ENCODE assay signal across 22 cellular contexts in the genomic region with DNA sequence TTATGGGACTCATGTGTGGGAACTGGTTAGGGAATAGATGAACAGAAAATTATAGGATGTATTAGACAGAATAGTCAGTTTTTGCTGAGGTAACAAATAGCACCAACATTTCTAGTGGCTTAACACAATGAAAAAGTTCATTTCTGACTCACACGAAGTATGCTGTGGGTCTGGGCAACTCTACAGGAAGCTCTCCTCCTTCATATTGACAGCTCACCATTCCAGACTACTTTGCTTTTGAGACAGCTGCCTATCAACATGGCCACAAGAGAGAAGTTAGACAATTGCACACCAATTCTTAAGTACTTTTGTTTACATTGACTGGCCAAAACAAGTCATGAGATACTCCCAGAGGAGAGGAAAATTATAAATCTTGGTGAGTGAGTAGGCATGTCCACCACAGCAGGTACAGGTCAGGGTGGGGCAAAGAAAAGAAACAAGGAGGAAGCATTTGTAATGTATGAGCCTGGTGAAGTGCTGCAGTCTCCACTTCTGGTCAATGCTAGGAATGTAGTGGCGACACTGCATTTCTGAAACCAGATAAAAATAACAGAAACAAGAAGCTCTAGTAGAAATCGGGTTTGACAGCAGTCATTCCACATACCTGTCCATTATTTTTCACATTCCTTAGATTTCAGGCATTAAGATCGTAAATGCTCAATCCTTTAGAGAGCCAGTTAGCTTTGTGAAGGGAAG.
"Had no signal": no experiment of that assay in that cellular context is flagged by ENCODE, and none has a peak within 500 bp of the region (broad histone marks: within the 10 kb centered on the region; RNA-seq: fewer than 3 reads in every experiment).

No MANE protein-coding gene starts in this region.

- H3K9me3 Mint-ChIP-seq: nephron progenitor cell; T-helper 2 cell treated with Interferon-gamma antibody and Interleukin-4, amounts not matched to agents 5 μg/mL and 100 μg/mL, for 36 hours had no signal

- H3K27ac Mint-ChIP-seq: activated CD8-positive, alpha-beta T cell treated with anti-CD3 and anti-CD28 coated beads, Interleukin-2, amount 10 ng/mL, durations not matched to agents 7 days and 5 days; activated naive CD8-positive, alpha-beta T cell; nephron progenitor cell; T-helper 2 cell treated with Interferon-gamma antibody and Interleukin-4, amounts not matched to agents 5 μg/mL and 100 μg/mL, for 36 hours; WTC11 had no signal

- H3K4me3 ChIP-seq: tibial artery, vagina had no signal

- H3K36me3 ChIP-seq: tibial artery, vagina had no signal

- H3K4me1 ChIP-seq: tibial artery, vagina had no signal

- H3K9me3 ChIP-seq: tibial artery, vagina had no signal

- H3K36me3 Mint-ChIP-seq: activated naive CD8-positive, alpha-beta T cell; WTC11 had no signal

- H3K27ac ChIP-seq: tibial artery, vagina had no signal

- H3K4me3 Mint-ChIP-seq: activated CD8-positive, alpha-beta T cell treated with anti-CD3 and anti-CD28 coated beads, Interleukin-2, amount 10 ng/mL, durations not matched to agents 7 days and 5 days; activated naive CD8-positive, alpha-beta T cell; nephron progenitor cell; T-helper 2 cell treated with Interferon-gamma antibody and Interleukin-4, amounts not matched to agents 5 μg/mL and 100 μg/mL, for 36 hours; WTC11 had no signal

- DNase-seq: activated CD4-positive, alpha-beta T cell treated with anti-CD3 and anti-CD28 coated beads for 4 hours; activated CD8-positive, alpha-beta T cell treated with anti-CD3 and anti-CD28 coated beads, Interleukin-2, amount 10 ng/mL, durations not matched to agents 7 days and 5 days; activated gamma-delta T cell; activated T-cell treated with anti-CD3 and anti-CD28 coated beads, Interleukin-2, amount 50 U/mL, for 48 hours; dermis blood vessel endothelial cell; effector memory CD4-positive, alpha-beta T cell; foreskin fibroblast; hippocampal formation; midbrain; nephron progenitor cell; nucleus accumbens; posterior cingulate gyrus; retina; stimulated activated CD4-positive, alpha-beta T cell treated with anti-CD3 and anti-CD28 coated beads, Interleukin-12 subunit alpha, Interleukin-12 subunit beta, amount 100 ng/mL, for 4 hours; stimulated activated CD4-positive, alpha-beta T cell treated with anti-CD3 and anti-CD28 coated beads, Interleukin-1b, Interleukin-23, amount 100 ng/mL, for 48 hours; stimulated activated CD8-positive, alpha-beta memory T cell treated with anti-CD3 and anti-CD28 coated beads, Interleukin-4, amount 100 ng/mL, for 48 hours; stimulated activated naive CD4-positive, alpha-beta T cell treated with Interleukin-2 at 50 U/mL for 16 hours; tibial artery had no signal

- H3K27me3 ChIP-seq: tibial artery, vagina had no signal

- ATAC-seq: activated CD8-positive, alpha-beta T cell treated with anti-CD3 and anti-CD28 coated beads, Interleukin-2, amount 10 ng/mL, durations not matched to agents 7 days and 5 days; WTC11 had no signal
